In genomic region chr7:127253289-127254162, GRCh38 we compare ENCODE assay signal across 8 cellular contexts. TPM values are rescaled to one million over a fixed set of nuclear protein-coding genes. Genes with fewer than 3 reads are reported as not detected.
DNase-seq lines count a peak whose midpoint lies in the region; ATAC-seq, FAIRE-seq and TF ChIP-seq lines count a peak whose summit lies in the region.

No MANE protein-coding gene starts in this region.

- H3K27me3 Mint-ChIP-seq in activated CD4-positive, alpha-beta T cell treated with anti-CD3 and anti-CD28 coated beads for 36 hours = peaks cover 63% of the 10 kb centered on the region

- H3K4me2 ChIP-seq in HepG2 (ENCODE audit: low read depth, low read length) = peak overlapping the region; percentile 89

- peak; percentile 2 for DNase-seq in AG04449 (ENCODE audit: low read depth, low spot score)
- peak; percentile 54 for DNase-seq in NCI-H2107 (lab: John Stamatoyannopoulos, UW)
- peak; percentile 78 for DNase-seq in activated CD4-positive, alpha-beta T cell treated with anti-CD3 and anti-CD28 coated beads for 36 hours
- peak; percentile 77 for DNase-seq in dermis blood vessel endothelial cell
- DNase-seq in HepG2 (ENCODE audit: low spot score) = peak; percentile 8
- DNase-seq in stimulated activated CD4-positive, alpha-beta T cell treated with anti-CD3 and anti-CD28 coated beads, Interleukin-4, amount 100 ng/mL, for 1 hour = peak; percentile 69

- FAIRE-seq in HepG2 (lab: Jason Lieb, UNC) = no peak

- H3K4me3 ChIP-seq in AG04449 (ENCODE audit: low read depth, low read length) = peak overlapping the region; percentile 68
- peak overlapping the region; percentile 65 to 73 (median 70) for H3K4me3 ChIP-seq in HepG2 (replicated peaks in 1 of 3; ENCODE audit: insufficient read depth in 1 of 3, low read depth in 2 of 3, low read length in 3 of 3)

- ATAC-seq in GM18517 (IDR thresholded peaks at IDR 0.05; ENCODE audit: unreplicated experiment) = peak; percentile 72
- ATAC-seq in HG03039 (IDR thresholded peaks at IDR 0.05; ENCODE audit: unreplicated experiment) = peak; percentile 75
- ATAC-seq in activated CD4-positive, alpha-beta T cell treated with anti-CD3 and anti-CD28 coated beads for 36 hours = peak; percentile 83
- peak; percentile 94 for ATAC-seq in HepG2

- H3K9ac ChIP-seq in HepG2 (ENCODE audit: insufficient read depth, low read depth, low read length) = no peak overlapping the region

- H3K9me3 ChIP-seq in HepG2 (ENCODE audit: low read length) = no peaks in the 10 kb centered on the region

- TF ChIP-seq POLR2A in HepG2 (IDR thresholded peaks at IDR 0.05; ENCODE audit: insufficient read depth in 1 of 2, low read depth in 2 of 2, low read length in 2 of 2) = no peak

- CTCF ChIA-PET in AG04449 (lab: Yijun Ruan, JAX) (interaction anchor here (0.6 to 2.2 kb wide), 11 partner anchors 8 to 450 kb away, joined by 3 to 8 read pairs (median 4); partner anchors contain the start of gene GCC1), HepG2 (lab: Yijun Ruan, JAX; ENCODE audit: low intra/inter-chr PET ratio, low total read pairs) (interaction anchor here (0.9 kb wide), 1 partner anchor 146 kb away, joined by 8 read pairs; no protein-coding TSS in a partner anchor)
- CTCF ChIA-PET in activated CD4-positive, alpha-beta T cell treated with anti-CD3 and anti-CD28 coated beads for 36 hours (lab: Charles Lee) = interaction anchor here (0.6 to 2.2 kb wide), 15 partner anchors 7 to 1105 kb away, joined by 3 to 10 read pairs (median 3); no protein-coding TSS in a partner anchor

- 2% methylated on average over 36 of the region's 84 CpGs for WGBS in HepG2 (ENCODE audit: low lambda C conversion rate)

- TF ChIP-seq RAD21 in HepG2 (CRISPR knock-in tag; IDR thresholded peaks at IDR 0.05) = peak; percentile 54

- TF ChIP-seq CTCF in AG04449 (IDR thresholded peaks at IDR 0.05; ENCODE audit: insufficient read depth, low read length, missing control alignments) (peak; percentile 92), HepG2 (CRISPR knock-in tag; IDR thresholded peaks at IDR 0.05) (peak; percentile 84)

- no peak overlapping the region for H3K27ac Mint-ChIP-seq in activated CD4-positive, alpha-beta T cell treated with anti-CD3 and anti-CD28 coated beads for 36 hours

- TF ChIP-seq EP300 in HepG2 (IDR thresholded peaks at IDR 0.05; ENCODE audit: low read depth in 2 of 2, low read length in 2 of 2) (no peak), HepG2 (CRISPR knock-in tag; IDR thresholded peaks at IDR 0.05; ENCODE audit: borderline replicate concordance) (no peak)

- H3K9me3 Mint-ChIP-seq in activated CD4-positive, alpha-beta T cell treated with anti-CD3 and anti-CD28 coated beads for 36 hours (ENCODE audit: low read depth) = no peaks in the 10 kb centered on the region

- no peak overlapping the region for H3K27ac ChIP-seq in HepG2 (ENCODE audit: extremely low read length, insufficient read depth, low read length)

- H3K27me3 ChIP-seq in HepG2 (ENCODE audit: control insufficient read depth in 1 of 2, insufficient read depth in 2 of 2, low read length in 2 of 2) = peaks cover 8 to 66% of the 10 kb centered on the region in 2 experiments

- H4K20me1 ChIP-seq in HepG2 (ENCODE audit: insufficient read depth, low read length) = peaks cover 6% of the 10 kb centered on the region; the same call in 1 of the 2 replicates

- no peak overlapping the region for H2AFZ ChIP-seq in HepG2 (ENCODE audit: low read length)

- 0 out of 2 replicates have a peak, but pooled peaks cover 5% of the 10 kb centered on the region for H3K4me1 ChIP-seq in HepG2 (ENCODE audit: insufficient read depth, low read length)

- peaks cover 9% of the 10 kb centered on the region for H3K4me1 Mint-ChIP-seq in activated CD4-positive, alpha-beta T cell treated with anti-CD3 and anti-CD28 coated beads for 36 hours

- POLR2A ChIA-PET in AG04449 (lab: Yijun Ruan, JAX) = no interaction called here
- POLR2A ChIA-PET in activated CD4-positive, alpha-beta T cell treated with anti-CD3 and anti-CD28 coated beads for 36 hours (lab: Charles Lee) = no interaction called here
- POLR2A ChIA-PET in HepG2 (lab: Yijun Ruan, JAX) = no interaction called here

- H3K79me2 ChIP-seq in HepG2 (ENCODE audit: insufficient read depth, low read length) = no peaks in the 10 kb centered on the region

- intact Hi-C loops in activated CD4-positive, alpha-beta T cell treated with anti-CD3 and anti-CD28 coated beads for 36 hours (cut with DNase I, micrococcal nuclease) = loop anchor here (1.0 to 10.0 kb wide), 8 partner anchors 93 to 451 kb away; partner anchors contain the start of gene ZNF800 (in 1 of the 2)
- intact Hi-C loops in HepG2 (cut with micrococcal nuclease; ENCODE audit: unreplicated experiment) = loop anchor here (1.0 to 5.0 kb wide), 2 partner anchors 146 to 451 kb away; no protein-coding TSS in a partner anchor

- peak overlapping the region; percentile 75 for H3K4me3 Mint-ChIP-seq in activated CD4-positive, alpha-beta T cell treated with anti-CD3 and anti-CD28 coated beads for 36 hours

- no peaks in the 10 kb centered on the region for H3K36me3 ChIP-seq in HepG2 (replicated peaks in 1 of 2; ENCODE audit: control insufficient read depth in 1 of 2, insufficient read depth in 2 of 2, low read length in 2 of 2)

- in situ Hi-C loops in HepG2 (cut with HindIII; ENCODE audit: extremely low pct_ligation_motif_present, low pct_unique_long_range_greater_than_20kb) = loop anchor here (10.0 kb wide), 1 partner anchor 149 kb away; no protein-coding TSS in a partner anchor

- no TSS peak for BruUV-seq in HepG2 (replicated peaks; lab: Mats Ljungman, UMichigan)

- no peaks in the 10 kb centered on the region for H3K36me3 Mint-ChIP-seq in activated CD4-positive, alpha-beta T cell treated with anti-CD3 and anti-CD28 coated beads for 36 hours (ENCODE audit: low read depth)

TF ChIP-seq in HepG2, 621 proteins besides CTCF, POLR2A, EP300 and RAD21 (continues in another document):
- TF ChIP-seq ZNF333 (CRISPR knock-in tag; IDR thresholded peaks at IDR 0.05; ENCODE audit: borderline replicate concordance) (no peak), ZNF451 (CRISPR knock-in tag; IDR thresholded peaks at IDR 0.05) (no peak), ZKSCAN8 (CRISPR knock-in tag; IDR thresholded peaks at IDR 0.05; ENCODE audit: borderline replicate concordance) (no peak), DPF2 (CRISPR knock-in tag; IDR thresholded peaks at IDR 0.05; ENCODE audit: borderline replicate concordance, low read depth) (no peak)
- TF ChIP-seq, protein P1, sequence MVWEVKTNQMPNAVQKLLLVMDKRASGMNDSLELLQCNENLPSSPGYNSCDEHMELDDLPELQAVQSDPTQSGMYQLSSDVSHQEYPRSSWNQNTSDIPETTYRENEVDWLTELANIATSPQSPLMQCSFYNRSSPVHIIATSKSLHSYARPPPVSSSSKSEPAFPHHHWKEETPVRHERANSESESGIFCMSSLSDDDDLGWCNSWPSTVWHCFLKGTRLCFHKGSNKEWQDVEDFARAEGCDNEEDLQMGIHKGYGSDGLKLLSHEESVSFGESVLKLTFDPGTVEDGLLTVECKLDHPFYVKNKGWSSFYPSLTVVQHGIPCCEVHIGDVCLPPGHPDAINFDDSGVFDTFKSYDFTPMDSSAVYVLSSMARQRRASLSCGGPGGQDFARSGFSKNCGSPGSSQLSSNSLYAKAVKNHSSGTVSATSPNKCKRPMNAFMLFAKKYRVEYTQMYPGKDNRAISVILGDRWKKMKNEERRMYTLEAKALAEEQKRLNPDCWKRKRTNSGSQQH (CRISPR knock-in tag; IDR thresholded peaks at IDR 0.05; ENCODE audit: low read depth) = no peak
- TF ChIP-seq, protein P2, sequence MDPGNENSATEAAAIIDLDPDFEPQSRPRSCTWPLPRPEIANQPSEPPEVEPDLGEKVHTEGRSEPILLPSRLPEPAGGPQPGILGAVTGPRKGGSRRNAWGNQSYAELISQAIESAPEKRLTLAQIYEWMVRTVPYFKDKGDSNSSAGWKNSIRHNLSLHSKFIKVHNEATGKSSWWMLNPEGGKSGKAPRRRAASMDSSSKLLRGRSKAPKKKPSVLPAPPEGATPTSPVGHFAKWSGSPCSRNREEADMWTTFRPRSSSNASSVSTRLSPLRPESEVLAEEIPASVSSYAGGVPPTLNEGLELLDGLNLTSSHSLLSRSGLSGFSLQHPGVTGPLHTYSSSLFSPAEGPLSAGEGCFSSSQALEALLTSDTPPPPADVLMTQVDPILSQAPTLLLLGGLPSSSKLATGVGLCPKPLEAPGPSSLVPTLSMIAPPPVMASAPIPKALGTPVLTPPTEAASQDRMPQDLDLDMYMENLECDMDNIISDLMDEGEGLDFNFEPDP (CRISPR knock-in tag; conservative IDR thresholded peaks at IDR 0.05) = 0 out of 2 replicates have a peak, but pooled peaks have one; percentile 50

RNA-seq across cellular contexts. Expression of gene GRM8, which starts 0.8 kb away (rescaled TPM):
- total RNA-seq in activated CD4-positive, alpha-beta T cell treated with anti-CD3 and anti-CD28 coated beads for 36 hours = not detected
- 0.09 TPM in 1 of 2 replicates, not detected in the other for total RNA-seq in dermis blood vessel endothelial cell
- not detected in 2 replicates for total RNA-seq in HepG2 (2016; rRNA removed; fragmentation: Illumina TruSeq; extraction: Trizol)
- total RNA-seq in HepG2 (2016; cell fraction: cytosol; rRNA removed; fragmentation: Illumina TruSeq; extraction: Trizol; ENCODE audit: low read depth) = not detected in 2 replicates
- total RNA-seq in HepG2 (2016; cell fraction: insoluble cytoplasmic fraction; rRNA removed; fragmentation: Illumina TruSeq; extraction: Trizol) = not detected in 2 replicates
- not detected in 2 replicates for total RNA-seq in HepG2 (2016; cell fraction: membrane; rRNA removed; fragmentation: Illumina TruSeq; extraction: Trizol)
- not detected in 2 replicates for total RNA-seq in HepG2 (2016; cell fraction: nucleus; rRNA removed; fragmentation: Illumina TruSeq; extraction: Trizol)
- polyA plus RNA-seq in HepG2 (2011; rRNA removed) = not detected in 2 replicates
- polyA plus RNA-seq in HepG2 (2011; cell fraction: cytosol; rRNA removed) = not detected in 2 replicates
- polyA plus RNA-seq in HepG2 (2011; cell fraction: nucleus; rRNA removed) = not detected in 2 replicates
- not detected in 2 replicates for polyA plus RNA-seq in HepG2 (2012)
- polyA plus RNA-seq in HepG2 (2016; cell fraction: cytosol; fragmentation: Illumina TruSeq; extraction: Trizol; ENCODE audit: low read depth) = not detected in 2 replicates
- polyA plus RNA-seq in HepG2 (2016; cell fraction: insoluble cytoplasmic fraction; fragmentation: Illumina TruSeq; extraction: Trizol; ENCODE audit: low read depth) = not detected in 2 replicates
- not detected in 2 replicates for polyA plus RNA-seq in HepG2 (2016; cell fraction: membrane; fragmentation: Illumina TruSeq; extraction: Trizol; ENCODE audit: low read depth)
- polyA plus RNA-seq in HepG2 (2016; cell fraction: nucleus; fragmentation: Illumina TruSeq; extraction: Trizol; ENCODE audit: insufficient read depth, low read depth) = not detected in 2 replicates
- not detected in 2 replicates for polyA minus RNA-seq in HepG2 (2011; rRNA and poly(A)+ RNA removed; ENCODE audit: low replicate concordance)
- polyA minus RNA-seq in HepG2 (2011; cell fraction: cytosol; rRNA and poly(A)+ RNA removed) = not detected in 2 replicates
- not detected in 2 replicates for polyA minus RNA-seq in HepG2 (2011; cell fraction: nucleus; rRNA and poly(A)+ RNA removed)

Comparison
In these comparisons a context has a peak if more than half of its experiments do, and no peak if none do; other contexts are left out.
1. DNase-seq: peak in every context shown above with its lines; median percentile 78 in activated CD4-positive, alpha-beta T cell treated with anti-CD3 and anti-CD28 coated beads for 36 hours; 77 in dermis blood vessel endothelial cell; 69 in stimulated activated CD4-positive, alpha-beta T cell treated with anti-CD3 and anti-CD28 coated beads, Interleukin-4, amount 100 ng/mL, for 1 hour; 54 in NCI-H2107; 8 in HepG2; 2 in AG04449.